1 cellular context compared by ENCODE assay signal in genomic region chr19:2949939-2950285, GRCh38.
TF ChIP-seq lines count a peak whose summit lies in the region.

No MANE protein-coding gene starts in this region.

TF ChIP-seq in endothelial cell of umbilical vein, 7 proteins besides CTCF, POLR2A, EP300 and RAD21 (continued from another document):
- TF ChIP-seq, protein P1, sequence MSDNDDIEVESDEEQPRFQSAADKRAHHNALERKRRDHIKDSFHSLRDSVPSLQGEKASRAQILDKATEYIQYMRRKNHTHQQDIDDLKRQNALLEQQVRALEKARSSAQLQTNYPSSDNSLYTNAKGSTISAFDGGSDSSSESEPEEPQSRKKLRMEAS (IDR thresholded peaks at IDR 0.05; ENCODE audit: insufficient read depth, insufficient read length), result no peak
- TF ChIP-seq JUN (IDR thresholded peaks at IDR 0.05; ENCODE audit: borderline replicate concordance, insufficient read depth, insufficient read length, low read depth) (peak; percentile 40), FOS (IDR thresholded peaks at IDR 0.05; ENCODE audit: borderline replicate concordance, insufficient read depth, low read length) (peak; percentile 4)
TF ChIP-seq in endothelial cell of umbilical vein: peak in this region for 4.
